ENCODE assay signal across 5 cellular contexts in the genomic region with DNA sequence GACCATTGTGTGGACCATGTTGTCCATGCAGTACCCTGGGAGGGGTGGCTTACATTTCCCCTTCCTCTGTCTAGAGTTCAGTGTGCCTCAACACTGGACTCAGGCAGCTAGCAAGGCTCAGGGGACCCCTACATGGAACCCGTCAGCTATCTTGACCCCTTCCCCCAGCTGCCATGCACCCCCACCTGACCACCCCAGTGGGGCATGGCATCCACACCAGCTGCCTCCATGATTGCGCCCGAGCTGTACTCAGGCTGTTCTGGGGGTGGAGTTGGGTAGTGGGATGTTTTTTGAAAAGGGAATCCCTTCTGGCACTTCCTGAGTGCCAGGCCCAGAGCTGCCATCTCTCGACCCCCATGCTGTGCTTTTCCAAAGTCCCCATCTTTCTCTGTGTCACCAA. TPM values are rescaled to one million over a fixed set of nuclear protein-coding genes. Genes with fewer than 3 reads are reported as not detected.
"Had no signal": no experiment of that assay in that cellular context is flagged by ENCODE, and none has a peak within 500 bp of the region (broad histone marks: within the 10 kb centered on the region; RNA-seq: fewer than 3 reads in every experiment).

No MANE protein-coding gene starts in this region.

RNA-seq across cellular contexts. Expression of gene SYT15B, which starts 1.8 kb away (rescaled TPM):
- total RNA-seq: hepatocyte, mammary epithelial cell, myocyte had no signal
- polyA plus RNA-seq: immature natural killer cell, keratinocyte had no signal
